Comparison of ENCODE assay signal across 8 cellular contexts in the genomic region with DNA sequence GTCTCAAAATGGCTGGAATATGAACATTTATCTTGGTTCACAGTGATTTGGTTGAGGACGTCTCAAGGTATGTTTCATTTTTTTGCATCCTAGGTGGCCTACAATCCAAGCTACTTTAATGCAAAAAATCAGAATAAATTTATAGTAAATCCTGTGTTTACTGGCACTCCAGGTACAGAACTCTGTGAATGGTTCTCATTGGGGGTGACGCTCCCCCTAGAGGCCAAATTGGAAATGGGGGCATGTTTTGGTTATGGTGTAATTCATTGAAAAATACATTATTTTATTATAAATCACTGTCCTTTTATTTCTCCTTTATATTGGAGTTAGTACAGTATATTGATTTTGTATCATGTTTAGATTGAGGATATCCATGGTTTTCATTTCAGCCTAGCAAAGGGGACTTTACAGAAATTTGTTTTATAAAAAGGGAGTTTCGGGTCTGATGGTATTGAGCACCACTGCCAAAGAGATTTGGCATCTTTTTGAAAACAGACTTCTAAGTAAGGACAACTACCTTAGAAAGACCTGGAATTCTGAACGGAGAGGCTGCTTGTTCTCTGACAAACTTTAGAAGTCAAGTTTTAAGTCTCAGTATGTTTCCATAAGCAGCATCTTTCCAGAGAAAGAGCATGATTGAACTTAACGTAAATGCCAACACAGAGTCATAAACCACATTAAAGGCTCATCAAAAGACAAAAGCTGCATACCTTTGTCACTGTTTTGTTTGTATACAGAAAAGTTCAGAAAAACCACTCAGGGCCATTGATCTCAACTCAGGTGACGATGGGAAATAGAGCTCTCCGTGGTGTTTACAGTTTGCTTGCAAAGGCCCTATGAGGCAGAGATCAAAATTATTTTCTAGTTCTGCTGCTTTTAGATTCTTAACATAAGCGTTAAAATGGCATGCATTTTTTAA. TPM values are rescaled to one million over a fixed set of nuclear protein-coding genes. Genes with fewer than 3 reads are reported as not detected.
A peak's percentile ranks its signal among the peaks of the same experiment; 100 is the strongest.
DNase-seq lines count a peak whose midpoint lies in the region; ATAC-seq and TF ChIP-seq lines count a peak whose summit lies in the region.

No MANE protein-coding gene starts in this region.

- H3K4me3 ChIP-seq in GM06990 (replicated peaks; ENCODE audit: low read depth, low read length) (no peak overlapping the region), kidney epithelial cell (ENCODE audit: low read depth, low read length) (no peak overlapping the region), tibial nerve (no peak overlapping the region), vagina (no peak overlapping the region)

- H3K36me3 ChIP-seq in GM06990 (ENCODE audit: control insufficient read depth, insufficient read depth, low read length) (no peaks in the 10 kb centered on the region), kidney epithelial cell (ENCODE audit: control insufficient read depth, insufficient read depth, low read length) (no peaks in the 10 kb centered on the region), tibial nerve (no peaks in the 10 kb centered on the region), vagina (no peaks in the 10 kb centered on the region)

- H3K4me3 Mint-ChIP-seq in activated naive CD4-positive, alpha-beta T cell treated with anti-CD3 and anti-CD28 coated beads, Interleukin-2, amount 10 ng/mL, durations not matched to agents 7 days and 5 days, result no peak overlapping the region

- TF ChIP-seq CTCF in GM06990 (IDR thresholded peaks at IDR 0.05; ENCODE audit: insufficient read depth, low read length, poor library complexity, severe bottlenecking) (peak; percentile 71), kidney epithelial cell (IDR thresholded peaks at IDR 0.05; ENCODE audit: insufficient read depth, low read length, poor library complexity, severe bottlenecking) (peak; percentile 67), tibial nerve (IDR thresholded peaks at IDR 0.05) (peak; percentile 22 to 50 (median 43)), vagina (IDR thresholded peaks at IDR 0.05) (peak in 1 of 3 experiments; percentile 39)

- no peak for TF ChIP-seq POLR2A in tibial nerve (IDR thresholded peaks at IDR 0.05)
- TF ChIP-seq POLR2A in vagina (IDR thresholded peaks at IDR 0.05), result no peak

- H3K27me3 ChIP-seq in GM06990 (replicated peaks; ENCODE audit: control insufficient read depth, insufficient read depth, low read length) (no peaks in the 10 kb centered on the region), kidney epithelial cell (ENCODE audit: control insufficient read depth, insufficient read depth, low read length) (no peaks in the 10 kb centered on the region), tibial nerve (no peaks in the 10 kb centered on the region), vagina (no peaks in the 10 kb centered on the region)

- no peaks in the 10 kb centered on the region for H3K9me3 ChIP-seq in tibial nerve
- H3K9me3 ChIP-seq in vagina, result no peaks in the 10 kb centered on the region

- no peaks in the 10 kb centered on the region for H3K9me3 Mint-ChIP-seq in activated naive CD4-positive, alpha-beta T cell treated with anti-CD3 and anti-CD28 coated beads, Interleukin-2, amount 10 ng/mL, durations not matched to agents 7 days and 5 days

- no peak for ATAC-seq in GM18907 (IDR thresholded peaks at IDR 0.05; ENCODE audit: unreplicated experiment)

- H3K27me3 Mint-ChIP-seq in activated naive CD4-positive, alpha-beta T cell treated with anti-CD3 and anti-CD28 coated beads, Interleukin-2, amount 10 ng/mL, durations not matched to agents 7 days and 5 days, result no peaks in the 10 kb centered on the region

- H3K4me1 Mint-ChIP-seq in activated naive CD4-positive, alpha-beta T cell treated with anti-CD3 and anti-CD28 coated beads, Interleukin-2, amount 10 ng/mL, durations not matched to agents 7 days and 5 days, result peaks cover 7% of the 10 kb centered on the region

- H3K27ac Mint-ChIP-seq in activated naive CD4-positive, alpha-beta T cell treated with anti-CD3 and anti-CD28 coated beads, Interleukin-2, amount 10 ng/mL, durations not matched to agents 7 days and 5 days, result no peak overlapping the region

- DNase-seq in GM06990 (ENCODE audit: extremely low read depth, insufficient read length) (no peak), NCI-H69 (lab: John Stamatoyannopoulos, UW) (peak; percentile 3), kidney epithelial cell (ENCODE audit: low read depth) (no peak), tibial nerve (ENCODE audit: low spot score in 2 of 2) (peak; percentile 13 to 61), NCI-H146 treated with DMSO at 0.1 percent for 48 hours (lab: John Stamatoyannopoulos, UW; ENCODE audit: unreplicated experiment) (no peak), vagina (ENCODE audit: extremely low spot score in 2 of 2) (no peak)
- DNase-seq in activated naive CD4-positive, alpha-beta T cell treated with anti-CD3 and anti-CD28 coated beads, Interleukin-2, amount 10 ng/mL, durations not matched to agents 7 days and 5 days, result peak; percentile 53

- 60 to 79% methylated on average over 8 of the region's 8 CpGs for whole genome bisulfite sequencing in tibial nerve, 2 donors

- H3K4me1 ChIP-seq in tibial nerve (no peaks in the 10 kb centered on the region), vagina (no peaks in the 10 kb centered on the region)

- H3K27ac ChIP-seq in tibial nerve, result no peak overlapping the region
- no peak overlapping the region for H3K27ac ChIP-seq in vagina

- CTCF ChIA-PET in activated naive CD4-positive, alpha-beta T cell treated with anti-CD3 and anti-CD28 coated beads, Interleukin-2, amount 10 ng/mL, durations not matched to agents 7 days and 5 days (lab: Charles Lee), result interaction anchor here (1.1 to 1.7 kb wide), 6 partner anchors 13 to 221 kb away, joined by 3 to 11 read pairs (median 4); no protein-coding TSS in a partner anchor

- TF ChIP-seq EP300 in tibial nerve (IDR thresholded peaks at IDR 0.05), result no peak

- H3K36me3 Mint-ChIP-seq in activated naive CD4-positive, alpha-beta T cell treated with anti-CD3 and anti-CD28 coated beads, Interleukin-2, amount 10 ng/mL, durations not matched to agents 7 days and 5 days, result peaks cover 4% of the 10 kb centered on the region

- intact Hi-C loops in vagina (cut with DNase I), result no loop called here

RNA-seq across cellular contexts. Expression of a gene that starts 19.4 kb away (rescaled TPM):
- total RNA-seq in kidney epithelial cell (6.6 and 12.4 TPM in 2 replicates), tibial nerve (10 to 100 TPM; 13.5 to 27.2 (median 17.8) TPM), vagina (13.3 TPM)

Comparison
In these comparisons a context has a peak if more than half of its experiments do, and no peak if none do; other contexts are left out.
1. DNase-seq: peak in NCI-H69 (single experiment), activated naive CD4-positive, alpha-beta T cell treated with anti-CD3 and anti-CD28 coated beads, Interleukin-2, amount 10 ng/mL, durations not matched to agents 7 days and 5 days (single experiment) and tibial nerve (2 of 2); none in GM06990 (single experiment), kidney epithelial cell (single experiment), NCI-H146 treated with DMSO at 0.1 percent for 48 hours (single experiment) and vagina (0 of 2).